8 cellular contexts compared by ENCODE assay signal in the genomic region with DNA sequence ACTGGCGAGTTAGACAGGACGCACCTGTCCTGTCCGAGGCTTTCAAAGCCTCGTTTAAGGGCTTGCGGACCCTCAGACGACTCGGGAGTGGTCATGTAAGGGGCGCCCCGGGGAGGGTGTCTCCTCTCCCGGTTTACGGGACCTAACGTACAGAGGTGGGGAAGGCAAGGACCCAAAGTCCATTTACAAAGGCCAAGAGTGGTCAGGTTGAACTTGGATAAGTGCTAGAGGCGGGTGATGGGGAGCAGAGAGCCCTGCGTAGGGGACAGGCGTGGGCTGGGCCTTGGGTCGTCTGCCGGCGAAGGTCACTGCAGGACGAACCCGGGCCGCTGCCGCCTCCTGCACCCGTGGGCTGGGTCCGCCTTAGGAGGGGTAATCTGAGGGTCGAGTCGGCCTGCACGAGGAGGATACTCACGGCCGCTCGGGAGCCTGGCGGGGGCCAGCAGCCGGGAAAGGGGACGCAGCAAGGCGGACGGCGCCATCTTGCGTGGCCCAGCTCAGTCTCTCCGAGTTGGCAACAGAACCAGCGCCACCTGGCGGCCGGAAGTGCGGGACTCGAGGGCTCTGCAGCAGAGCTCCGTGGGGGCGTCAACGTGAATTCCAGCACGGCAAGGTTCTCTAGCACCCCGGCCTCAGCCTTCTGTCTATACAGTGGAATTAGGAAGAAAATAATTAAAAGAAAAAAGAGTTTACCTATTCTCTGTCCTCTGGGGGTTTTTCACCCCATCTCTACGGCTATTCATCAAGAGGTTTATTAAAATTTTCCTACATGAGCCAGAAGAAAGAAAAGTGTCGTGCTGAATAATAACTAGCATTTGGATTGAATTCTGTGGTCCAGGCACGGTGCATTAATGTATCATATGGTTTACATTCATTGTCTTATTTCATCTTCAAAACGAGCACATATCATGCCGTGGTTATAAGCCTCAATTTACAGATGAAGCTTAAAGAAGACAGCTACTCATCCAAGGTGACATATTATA. TPM values are rescaled to one million over a fixed set of nuclear protein-coding genes. Genes with fewer than 3 reads are reported as not detected.
A peak's percentile ranks its signal among the peaks of the same experiment; 100 is the strongest.
DNase-seq lines count a peak whose midpoint lies in the region; ATAC-seq and TF ChIP-seq lines count a peak whose summit lies in the region.

No MANE protein-coding gene starts in this region.

- 0 out of 2 replicates have a peak, but pooled peaks cover 2% of the 10 kb centered on the region for H3K9me1 ChIP-seq in IMR-90 (ENCODE audit: insufficient read depth, low read length)

- H2AK5ac ChIP-seq in IMR-90 (ENCODE audit: low read depth, low read length): peak overlapping the region; percentile 32

- peak overlapping the region; percentile 94 for H4K91ac ChIP-seq in IMR-90 (ENCODE audit: insufficient read depth, low read depth, low read length)

- H3K36me3 ChIP-seq in IMR-90 (ENCODE audit: control insufficient read depth, insufficient read depth, low read length) (peaks cover 5% of the 10 kb centered on the region), OCI-LY3 (replicated peaks; ENCODE audit: low read depth, low read length) (peaks cover 22% of the 10 kb centered on the region), muscle layer of colon (ENCODE audit: insufficient read depth, low read length) (peaks cover 7% of the 10 kb centered on the region)

- H3K23ac ChIP-seq in IMR-90 (ENCODE audit: low read depth, low read length): peak overlapping the region; percentile 97

- dilution Hi-C loops in IMR-90 (cut with HindIII; ENCODE audit: low sequenced_read_pairs, unreplicated experiment): no loop called here

- peak overlapping the region; percentile 97 for H2AFZ ChIP-seq in IMR-90 (replicated peaks; ENCODE audit: low read length, poor library complexity)
- H2AFZ ChIP-seq in OCI-LY3 (ENCODE audit: low read depth, low read length): peak overlapping the region; percentile 87

- TF ChIP-seq RAD21 in IMR-90 (IDR thresholded peaks at IDR 0.05; ENCODE audit: low read length): peak; percentile 86

- peak overlapping the region; percentile 93 for H3K14ac ChIP-seq in IMR-90 (replicated peaks; ENCODE audit: low read depth, low read length)

- peak overlapping the region; percentile 98 for H3K4me2 ChIP-seq in IMR-90 (ENCODE audit: low read depth, low read length)
- peak overlapping the region; percentile 92 for H3K4me2 ChIP-seq in OCI-LY3 (ENCODE audit: low read length)

- 1% methylated on average over 26 of the region's 53 CpGs; no CpG with 5 or more reads in 1 of the 2 experiments for WGBS in IMR-90 (ENCODE audit: extremely low coverage in 2 of 2, insufficient read length in 1 of 2), 2 experiments

- ATAC-seq in GM21528 (IDR thresholded peaks at IDR 0.05; ENCODE audit: low FRiP score, unreplicated experiment) (peak; percentile 95), IMR-90 (ENCODE audit: low read depth) (peak; percentile 97)

- H2BK120ac ChIP-seq in IMR-90 (ENCODE audit: low read depth, low read length): peak overlapping the region; percentile 85

- H4K20me1 ChIP-seq in IMR-90 (ENCODE audit: insufficient read depth, low read length) (no peaks in the 10 kb centered on the region), OCI-LY3 (ENCODE audit: insufficient read depth, low read length) (no peaks in the 10 kb centered on the region)

- no peaks in the 10 kb centered on the region for H3K27me3 ChIP-seq in IMR-90 (ENCODE audit: control insufficient read depth, insufficient read depth, low read length)
- no peaks in the 10 kb centered on the region for H3K27me3 ChIP-seq in OCI-LY3 (ENCODE audit: low read depth, low read length)
- H3K27me3 ChIP-seq in muscle layer of colon (ENCODE audit: control insufficient read depth in 1 of 2, insufficient read depth in 2 of 2, low read length in 2 of 2): no peaks in the 10 kb centered on the region

- intact Hi-C loops in IMR-90 (cut with micrococcal nuclease): loop anchor here (1.0 to 2.0 kb wide), 4 partner anchors 66 to 265 kb away; a partner anchor contains a TSS

- peak overlapping the region; percentile 94 for H2BK5ac ChIP-seq in IMR-90 (ENCODE audit: low read depth, low read length, poor library complexity, severe bottlenecking)

- no peaks in the 10 kb centered on the region for H3K9me3 ChIP-seq in IMR-90 (ENCODE audit: control insufficient read depth, insufficient read depth, low read length)
- no peaks in the 10 kb centered on the region for H3K9me3 ChIP-seq in OCI-LY3 (ENCODE audit: insufficient read depth, low read length)
- H3K9me3 ChIP-seq in muscle layer of colon (ENCODE audit: low read length): no peaks in the 10 kb centered on the region

- peak overlapping the region; percentile 40; the same call in 1 of the 3 replicates for H2BK15ac ChIP-seq in IMR-90 (ENCODE audit: low read depth, low read length)

- H2AK9ac ChIP-seq in IMR-90 (replicated peaks; ENCODE audit: low read depth, low read length, poor library complexity): peak overlapping the region; percentile 84

- BruUV-seq in IMR-90 (replicated peaks; lab: Mats Ljungman, UMichigan): no TSS peak

- POLR2A ChIA-PET in IMR-90 (lab: Charles Lee; ENCODE audit: unreplicated experiment): interaction anchor here (0.5 to 1.1 kb wide), 2 partner anchors 11 to 14 kb away, joined by 3 read pairs; no protein-coding TSS in a partner anchor

- CTCF ChIA-PET in IMR-90 (lab: Yijun Ruan, JAX): interaction anchor here (0.5 to 3.0 kb wide), 11 partner anchors 10 to 558 kb away, joined by 3 to 13 read pairs (median 4); no protein-coding TSS in a partner anchor

- H3K4ac ChIP-seq in IMR-90 (ENCODE audit: low read depth, low read length): peak overlapping the region; percentile 92

- peak overlapping the region; percentile 83 for H3K56ac ChIP-seq in IMR-90 (ENCODE audit: extremely low read depth, insufficient read depth, low read length)

- TF ChIP-seq CTCF in IMR-90 (conservative IDR thresholded peaks at IDR 0.05; ENCODE audit: low read depth, low read length) (peak; percentile 98), OCI-LY3 (IDR thresholded peaks at IDR 0.05; ENCODE audit: low read depth, low read length) (peak; percentile 99)

- peak overlapping the region; percentile 89 for H3K4me3 ChIP-seq in IMR-90 (ENCODE audit: insufficient read depth, low read depth, low read length)
- peak overlapping the region; percentile 83 for H3K4me3 ChIP-seq in OCI-LY3 (ENCODE audit: low read length)
- H3K4me3 ChIP-seq in muscle layer of colon (ENCODE audit: low read depth in 1 of 2, low read length in 2 of 2): peak overlapping the region; percentile 94 to 98

- DNase-seq in DMS114 treated with DMSO at 0.1 percent for 48 hours (lab: John Stamatoyannopoulos, UW; ENCODE audit: unreplicated experiment) (peak; percentile 84), IMR-90 (peak; percentile 91), activated T-cell treated with anti-CD3 and anti-CD28 coated beads for 4 hours (peak; percentile 98), erythroblast (lab: John Stamatoyannopoulos, UW) (peak; percentile 94 to 97)
- DNase-seq in stimulated activated CD8-positive, alpha-beta memory T cell treated with anti-CD3 and anti-CD28 coated beads, Interleukin-7, amount 100 ng/mL, for 1 hour (ENCODE audit: low read depth in 2 of 2): peak; percentile 97 to 99

- peak overlapping the region; percentile 86 to 95 for H4K8ac ChIP-seq in IMR-90 (ENCODE audit: low read depth in 2 of 2, low read length in 2 of 2)

- H3K27ac ChIP-seq in IMR-90 (ENCODE audit: insufficient read depth, low read length) (peak overlapping the region; percentile 97), OCI-LY3 (ENCODE audit: low read length) (peak overlapping the region; percentile 83), muscle layer of colon (ENCODE audit: low read depth, low read length) (peak overlapping the region; percentile 92)

- H3K4me1 ChIP-seq in IMR-90 (ENCODE audit: control insufficient read depth, insufficient read depth, low read length) (peaks cover 4% of the 10 kb centered on the region; the same call in 1 of the 2 replicates), OCI-LY3 (ENCODE audit: low read length) (peaks cover 31% of the 10 kb centered on the region), muscle layer of colon (ENCODE audit: insufficient read depth, low read length) (peaks cover 28% of the 10 kb centered on the region)

- H2BK20ac ChIP-seq in IMR-90 (ENCODE audit: low read depth, low read length): no peak overlapping the region; the same call in 1 of the 2 replicates

- H3K9ac ChIP-seq in IMR-90 (ENCODE audit: low read depth, low read length) (peak overlapping the region; percentile 93), OCI-LY3 (ENCODE audit: low read length) (peak overlapping the region; percentile 95), muscle layer of colon (ENCODE audit: low read length) (peak overlapping the region; percentile 97)

- H3K79me2 ChIP-seq in OCI-LY3 (ENCODE audit: low read length): peaks cover 24% of the 10 kb centered on the region

- H3K79me1 ChIP-seq in IMR-90 (ENCODE audit: low read depth in 1 of 2, low read length in 2 of 2): peaks cover 10 to 44% of the 10 kb centered on the region in 2 experiments

- peak overlapping the region; percentile 93 for H4K5ac ChIP-seq in IMR-90 (ENCODE audit: low read depth, low read length)

- H3K18ac ChIP-seq in IMR-90 (ENCODE audit: low read depth, low read length): peak overlapping the region; percentile 74

- in situ Hi-C loops in IMR-90 (cut with MboI; ENCODE audit: low sequenced_read_pairs): loop anchor here (5.0 to 10.0 kb wide), 3 partner anchors 63 to 191 kb away; no protein-coding TSS in a partner anchor

- TF ChIP-seq POLR2A in IMR-90 (IDR thresholded peaks at IDR 0.05; ENCODE audit: low read depth, low read length) (0 out of 2 replicates have a peak, but pooled peaks have one; percentile 61), erythroblast (IDR thresholded peaks at IDR 0.05; ENCODE audit: low read length) (peak; percentile 69)

TF ChIP-seq in IMR-90, 13 proteins besides CTCF, POLR2A, EP300 and RAD21:
- peak; percentile 88 for TF ChIP-seq SMC3 (IDR thresholded peaks at IDR 0.05; ENCODE audit: low read depth, low read length)
- TF ChIP-seq MAFK (IDR thresholded peaks at IDR 0.05; ENCODE audit: low read depth, low read length): no peak
- peak; percentile 71; the same call in 1 of the 2 replicates for TF ChIP-seq MAZ (IDR thresholded peaks at IDR 0.05; ENCODE audit: borderline replicate concordance, low read depth, low read length)
- 0 out of 2 replicates have a peak, but pooled peaks have one; percentile 5 for TF ChIP-seq CEBPB (IDR thresholded peaks at IDR 0.05; ENCODE audit: low read depth, low read length)

RNA-seq across cellular contexts. Expression of a gene that starts 5.7 kb away (rescaled TPM):
- 43.4 and 106 TPM in 2 replicates for total RNA-seq in IMR-90 (2012; rRNA removed)
- polyA plus RNA-seq in IMR-90 (2012; rRNA removed): 8.7 and 11.0 TPM in 2 replicates
- polyA plus RNA-seq in IMR-90 (2012; cell fraction: cytosol; rRNA removed): 1.3 and 1.4 TPM in 2 replicates
- 1.2 and 5.0 TPM in 2 replicates for polyA plus RNA-seq in IMR-90 (2012; cell fraction: nucleus; rRNA removed; ENCODE audit: low replicate concordance)

RNA-seq across cellular contexts. Expression of a gene that starts 6.7 kb away (rescaled TPM):
- 25.1 and 33.9 TPM in 2 replicates for total RNA-seq in IMR-90 (2012; rRNA removed)
- 65.1 and 76.5 TPM in 2 replicates for polyA plus RNA-seq in IMR-90 (2012; rRNA removed)
- 59.3 and 67.9 TPM in 2 replicates for polyA plus RNA-seq in IMR-90 (2012; cell fraction: cytosol; rRNA removed)
- polyA plus RNA-seq in IMR-90 (2012; cell fraction: nucleus; rRNA removed; ENCODE audit: low replicate concordance): 19.7 and 22.4 TPM in 2 replicates

RNA-seq across cellular contexts. Expression of a gene that starts 15.6 kb away (rescaled TPM):
- total RNA-seq in IMR-90 (2012; rRNA removed): 35.0 and 44.4 TPM in 2 replicates
- polyA plus RNA-seq in IMR-90 (2012; rRNA removed): 34.7 and 35.1 TPM in 2 replicates
- 26.9 and 31.0 TPM in 2 replicates for polyA plus RNA-seq in IMR-90 (2012; cell fraction: cytosol; rRNA removed)
- 5.1 and 15.3 TPM in 2 replicates for polyA plus RNA-seq in IMR-90 (2012; cell fraction: nucleus; rRNA removed; ENCODE audit: low replicate concordance)

Comparison
In these comparisons a context has a peak if more than half of its experiments do, and no peak if none do; other contexts are left out.
1. Peak in every context shown above with its lines: DNase-seq, ATAC-seq, H3K4me3 ChIP-seq and H3K27ac ChIP-seq.